17 cellular contexts compared by ENCODE assay signal in the genomic region with DNA sequence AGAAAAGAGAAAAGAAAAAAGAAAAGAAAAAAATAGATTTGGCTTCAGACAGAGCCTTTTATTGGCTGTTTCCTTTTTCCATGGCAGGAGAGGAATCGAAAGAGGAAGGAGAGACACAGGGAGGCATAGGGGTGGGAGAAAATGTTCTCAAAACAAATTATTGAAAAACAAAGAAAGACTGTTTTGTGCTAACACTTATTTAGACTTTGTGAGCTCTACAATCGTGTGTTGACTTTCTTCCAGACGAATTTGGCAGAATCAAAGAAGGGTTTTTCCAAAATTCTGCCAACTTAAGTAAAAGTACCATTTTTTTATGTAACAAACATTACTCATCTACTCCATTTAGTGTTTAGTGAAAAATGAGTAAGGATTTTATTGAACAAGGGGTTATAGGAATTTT.
DNase-seq lines count a peak whose midpoint lies in the region; ATAC-seq, FAIRE-seq and TF ChIP-seq lines count a peak whose summit lies in the region.
"Had no signal": no experiment of that assay in that cellular context is flagged by ENCODE, and none has a peak within 500 bp of the region (broad histone marks: within the 10 kb centered on the region; RNA-seq: fewer than 3 reads in every experiment).

No MANE protein-coding gene starts in this region.

- H3K4me1 ChIP-seq in K562 (replicated peaks in 1 of 2; ENCODE audit: control insufficient read depth in 2 of 2, insufficient read depth in 2 of 2, low read length in 2 of 2) (peaks cover 0 to 30% of the 10 kb centered on the region in 2 experiments; a peak in 3 of 5 replicates), A673 (ENCODE audit: insufficient read depth, low read length, poor library complexity, severe bottlenecking) (no peaks in the 10 kb centered on the region)

- H3K36me3 ChIP-seq in K562 (ENCODE audit: control insufficient read depth, insufficient read depth, low read length) (no peaks in the 10 kb centered on the region), A673 (ENCODE audit: insufficient read depth, low read length, poor library complexity, severe bottlenecking) (no peaks in the 10 kb centered on the region)

- CTCF ChIA-PET in K562 (lab: Yijun Ruan, JAX; ENCODE audit: low intra/inter-chr PET ratio) (no interaction called here), A673 (lab: Charles Lee) (no interaction called here)

- no peak overlapping the region for H3K4me2 ChIP-seq in K562 (ENCODE audit: insufficient read depth, low read length)

- in situ Hi-C loops in K562 (cut with MboI), result no loop called here

- no peak for TF ChIP-seq RAD21 in K562 (CRISPR knock-in tag; conservative IDR thresholded peaks at IDR 0.05 in 1 of 2, IDR thresholded peaks at IDR 0.05 in 1 of 2)

- no peak for FAIRE-seq in K562 (lab: Jason Lieb, UNC)
- FAIRE-seq: H1 had no signal

- WGBS in K562 (ENCODE audit: insufficient coverage, low coverage, missing lambda C conversion rate), result 72% methylated on average over 3 of the region's 3 CpGs

- H3K27me3 ChIP-seq in K562 (ENCODE audit: control insufficient read depth in 2 of 2, insufficient read depth in 2 of 2, low read length in 2 of 2), result no peaks in the 10 kb centered on the region
- no peaks in the 10 kb centered on the region for H3K27me3 ChIP-seq in A673 (replicated peaks; ENCODE audit: insufficient read depth, low read depth, low read length, poor library complexity)

- no peak overlapping the region for H3K9ac ChIP-seq in K562 (ENCODE audit: insufficient read depth in 1 of 2, low read depth in 2 of 2, low read length in 2 of 2)

- ATAC-seq in K562 (no peak), HG03175 (IDR thresholded peaks at IDR 0.05; ENCODE audit: unreplicated experiment) (no peak)
- ATAC-seq: Panc1, T-cell had no signal

- H3K9me3 ChIP-seq in K562 (replicated peaks; ENCODE audit: control insufficient read depth, insufficient read depth, low read depth, low read length), result peaks cover 2% of the 10 kb centered on the region
- no peaks in the 10 kb centered on the region for H3K9me3 ChIP-seq in A673 (ENCODE audit: low read depth, low read length, poor library complexity, severe bottlenecking)

- TF ChIP-seq EP300 in K562 (IDR thresholded peaks at IDR 0.05; ENCODE audit: low read length), result no peak

- POLR2A ChIA-PET in K562 (lab: Yijun Ruan, JAX) (no interaction called here), A673 (lab: Charles Lee; ENCODE audit: low non-redundant PET) (no interaction called here)

- DNase-seq in MV-4-11 (lab: John Stamatoyannopoulos, UW) (peak; percentile 28), K562 (ENCODE audit: extremely low read depth in 1 of 4, low spot score in 3 of 4) (no peak), inferior parietal cortex (ENCODE audit: extremely low spot score) (peak; percentile 70), superior temporal gyrus (ENCODE audit: extremely low spot score) (peak; percentile 76), NCI-H1092 (lab: John Stamatoyannopoulos, UW) (no peak), A673 (ENCODE audit: low spot score) (no peak)
- DNase-seq: CD4-positive, alpha-beta memory T cell; HFFc6; NCI-H1436; NCI-H2029 treated with DMSO at 0.1 percent for 48 hours; NCI-H510A; NCI-H774; T-cell had no signal

- no peak for TF ChIP-seq POLR2A in K562 (conservative IDR thresholded peaks at IDR 0.05)

- BruUV-seq in K562 (replicated peaks; lab: Mats Ljungman, UMichigan), result no TSS peak
- BruUV-seq in A673 (replicated peaks; lab: Mats Ljungman, UMichigan), result no TSS peak

- H4K20me1 ChIP-seq in K562 (replicated peaks; ENCODE audit: control insufficient read depth, insufficient read depth, low read length), result no peaks in the 10 kb centered on the region

- no peaks in the 10 kb centered on the region for H3K9me1 ChIP-seq in K562 (ENCODE audit: control insufficient read depth, insufficient read depth, low read length)

- H3K27ac ChIP-seq in K562 (ENCODE audit: extremely low read depth, low read depth, low read length), result no peak overlapping the region
- H3K27ac ChIP-seq in A673 (ENCODE audit: low read depth, low read length, poor library complexity, severe bottlenecking), result no peak overlapping the region
- H3K27ac ChIP-seq: SK-N-MC had no signal

- H3K4me3 ChIP-seq in K562, result no peak overlapping the region
- H3K4me3 ChIP-seq in A673 (ENCODE audit: low read depth, low read length, poor library complexity, severe bottlenecking), result no peak overlapping the region
- H3K4me3 ChIP-seq: SK-N-MC had no signal

- intact Hi-C loops in K562 (cut with micrococcal nuclease), result loop anchor here (10.0 kb wide), 1 partner anchor 141 kb away; no protein-coding TSS in a partner anchor
- intact Hi-C loops in A673 (cut with micrococcal nuclease; ENCODE audit: unreplicated experiment), result no loop called here

- H2AFZ ChIP-seq in K562 (ENCODE audit: low read depth, low read length), result peak overlapping the region; percentile 16; the same call in 1 of the 2 replicates

- H3K79me2 ChIP-seq in K562 (ENCODE audit: control insufficient read depth, insufficient read depth, low read length), result no peaks in the 10 kb centered on the region

- TF ChIP-seq CTCF in K562 (IDR thresholded peaks at IDR 0.05 in 2 of 3, conservative IDR thresholded peaks at IDR 0.05 in 1 of 3; ENCODE audit: insufficient read depth in 2 of 3, low read depth in 1 of 3, low read length in 3 of 3), result no peak
- TF ChIP-seq CTCF in A673 (conservative IDR thresholded peaks at IDR 0.05; ENCODE audit: low read depth, low read length), result no peak

TF ChIP-seq in K562, 482 proteins besides CTCF, POLR2A, EP300 and RAD21:
- TF ChIP-seq, protein P1, sequence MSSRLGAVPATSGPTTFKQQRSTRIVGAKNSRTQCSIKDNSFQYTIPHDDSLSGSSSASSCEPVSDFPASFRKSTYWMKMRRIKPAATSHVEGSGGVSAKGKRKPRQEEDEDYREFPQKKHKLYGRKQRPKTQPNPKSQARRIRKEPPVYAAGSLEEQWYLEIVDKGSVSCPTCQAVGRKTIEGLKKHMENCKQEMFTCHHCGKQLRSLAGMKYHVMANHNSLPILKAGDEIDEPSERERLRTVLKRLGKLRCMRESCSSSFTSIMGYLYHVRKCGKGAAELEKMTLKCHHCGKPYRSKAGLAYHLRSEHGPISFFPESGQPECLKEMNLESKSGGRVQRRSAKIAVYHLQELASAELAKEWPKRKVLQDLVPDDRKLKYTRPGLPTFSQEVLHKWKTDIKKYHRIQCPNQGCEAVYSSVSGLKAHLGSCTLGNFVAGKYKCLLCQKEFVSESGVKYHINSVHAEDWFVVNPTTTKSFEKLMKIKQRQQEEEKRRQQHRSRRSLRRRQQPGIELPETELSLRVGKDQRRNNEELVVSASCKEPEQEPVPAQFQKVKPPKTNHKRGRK (tag; IDR thresholded peaks at IDR 0.05), result 0 out of 2 replicates have a peak, but pooled peaks have one; percentile 38
- TF ChIP-seq CXXC5 (CRISPR knock-in tag; IDR thresholded peaks at IDR 0.05) (no peak), FOS (IDR thresholded peaks at IDR 0.05; ENCODE audit: extremely low read depth, insufficient read length) (no peak)
- TF ChIP-seq, protein P2, sequence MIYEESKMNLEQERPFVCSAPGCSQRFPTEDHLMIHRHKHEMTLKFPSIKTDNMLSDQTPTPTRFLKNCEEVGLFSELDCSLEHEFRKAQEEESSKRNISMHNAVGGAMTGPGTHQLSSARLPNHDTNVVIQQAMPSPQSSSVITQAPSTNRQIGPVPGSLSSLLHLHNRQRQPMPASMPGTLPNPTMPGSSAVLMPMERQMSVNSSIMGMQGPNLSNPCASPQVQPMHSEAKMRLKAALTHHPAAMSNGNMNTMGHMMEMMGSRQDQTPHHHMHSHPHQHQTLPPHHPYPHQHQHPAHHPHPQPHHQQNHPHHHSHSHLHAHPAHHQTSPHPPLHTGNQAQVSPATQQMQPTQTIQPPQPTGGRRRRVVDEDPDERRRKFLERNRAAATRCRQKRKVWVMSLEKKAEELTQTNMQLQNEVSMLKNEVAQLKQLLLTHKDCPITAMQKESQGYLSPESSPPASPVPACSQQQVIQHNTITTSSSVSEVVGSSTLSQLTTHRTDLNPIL (CRISPR knock-in tag; IDR thresholded peaks at IDR 0.05), result no peak
- TF ChIP-seq, protein P3, sequence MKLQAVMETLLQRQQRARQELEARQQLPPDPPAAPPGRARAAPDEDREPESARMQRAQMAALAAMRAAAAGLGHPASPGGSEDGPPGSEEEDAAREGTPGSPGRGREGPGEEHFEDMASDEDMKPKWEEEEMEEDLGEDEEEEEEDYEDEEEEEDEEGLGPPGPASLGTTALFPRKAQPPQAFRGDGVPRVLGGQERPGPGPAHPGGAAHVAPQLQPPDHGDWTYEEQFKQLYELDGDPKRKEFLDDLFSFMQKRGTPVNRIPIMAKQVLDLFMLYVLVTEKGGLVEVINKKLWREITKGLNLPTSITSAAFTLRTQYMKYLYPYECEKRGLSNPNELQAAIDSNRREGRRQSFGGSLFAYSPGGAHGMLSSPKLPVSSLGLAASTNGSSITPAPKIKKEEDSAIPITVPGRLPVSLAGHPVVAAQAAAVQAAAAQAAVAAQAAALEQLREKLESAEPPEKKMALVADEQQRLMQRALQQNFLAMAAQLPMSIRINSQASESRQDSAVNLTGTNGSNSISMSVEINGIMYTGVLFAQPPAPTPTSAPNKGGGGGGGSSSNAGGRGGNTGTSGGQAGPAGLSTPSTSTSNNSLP (IDR thresholded peaks at IDR 0.05; ENCODE audit: borderline replicate concordance, low read depth, low read length), result no peak

Comparison
In these comparisons a context has a peak if more than half of its experiments do, and no peak if none do; other contexts are left out.
1. DNase-seq: peak in MV-4-11 (single experiment), inferior parietal cortex (single experiment) and superior temporal gyrus (single experiment); none in K562 (0 of 4), NCI-H1092 (single experiment) and A673 (single experiment).